21 cellular contexts compared by ENCODE assay signal in the genomic region with DNA sequence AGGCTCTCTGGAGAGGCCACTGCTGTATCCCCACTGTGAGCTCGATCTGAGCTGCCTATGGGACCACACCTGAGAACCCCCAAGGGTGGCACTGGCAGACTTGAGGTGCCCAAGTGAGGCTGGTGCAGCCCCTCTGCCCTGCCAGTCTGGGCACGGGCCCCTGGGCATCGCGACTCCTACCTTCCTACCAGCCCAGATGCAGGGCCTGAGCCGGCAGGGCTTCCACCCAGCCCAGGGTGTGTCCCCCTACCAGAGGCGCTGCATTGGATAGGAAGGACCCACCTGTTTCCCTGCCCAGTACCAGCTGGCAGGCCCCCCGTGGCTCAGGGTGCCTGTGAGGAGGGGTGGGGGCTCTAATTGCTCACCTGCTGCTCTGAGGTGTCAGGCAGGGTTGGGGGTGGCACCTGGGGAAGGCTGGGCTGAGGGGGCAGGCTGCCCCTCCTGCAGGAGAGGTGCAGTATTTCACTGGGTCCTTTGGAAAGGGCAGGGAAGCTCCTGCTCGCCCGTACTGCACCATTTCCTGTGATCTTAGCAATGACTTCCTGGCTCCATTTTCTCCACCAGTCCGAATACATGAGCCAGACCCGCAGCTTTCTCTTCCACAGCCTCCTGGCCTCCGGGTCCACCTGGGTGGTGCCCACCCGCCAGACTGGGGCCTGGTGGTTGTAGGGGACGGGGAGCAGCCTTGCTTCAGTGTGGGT. TPM values are rescaled to one million over a fixed set of nuclear protein-coding genes. Genes with fewer than 3 reads are reported as not detected.
A peak's percentile ranks its signal among the peaks of the same experiment; 100 is the strongest.
DNase-seq lines count a peak whose midpoint lies in the region; ATAC-seq and TF ChIP-seq lines count a peak whose summit lies in the region.
"Had no signal": no experiment of that assay in that cellular context is flagged by ENCODE, and none has a peak within 500 bp of the region (broad histone marks: within the 10 kb centered on the region; RNA-seq: fewer than 3 reads in every experiment).

No MANE protein-coding gene starts in this region.

- intact Hi-C loops in left cardiac atrium (cut with DNase I): no loop called here
- intact Hi-C loops in left ventricle myocardium inferior (cut with micrococcal nuclease): no loop called here
- intact Hi-C loops in transverse colon (cut with DNase I; ENCODE audit: low total_unique reads): no loop called here

- no peaks in the 10 kb centered on the region for H3F3A ChIP-seq in Loucy (ENCODE audit: low read depth)

- peak; percentile 13 for DNase-seq in left cardiac atrium
- DNase-seq in left ventricle myocardium inferior: no peak
- DNase-seq in WERI-Rb-1: peak; percentile 4
- peak; percentile 7 for DNase-seq in transverse colon
- no peak for DNase-seq in ecto neural progenitor cell (ENCODE audit: low spot score)
- no peak for DNase-seq in NCI-H446 (lab: John Stamatoyannopoulos, UW)
- DNase-seq in hippocampal formation (lab: John Stamatoyannopoulos, UW): no peak
- DNase-seq: ACHN; activated CD4-positive, alpha-beta T cell treated with anti-CD3 and anti-CD28 coated beads, Interleukin-2, amount 50 U/mL, for 48 hours; activated naive CD8-positive, alpha-beta T cell treated with anti-CD3 and anti-CD28 coated beads for 36 hours; activated T-cell treated with anti-CD3 and anti-CD28 coated beads, Interleukin-2, amount 50 U/mL, for 4 hours; gastrocnemius medialis; left ventricle myocardium superior; NCI-H1436; stimulated activated CD4-positive, alpha-beta T cell treated with anti-CD3 and anti-CD28 coated beads, Interleukin-4, amount 100 ng/mL, for 4 hours; stimulated activated CD8-positive, alpha-beta memory T cell treated with anti-CD3 and anti-CD28 coated beads, Interleukin-4, amount 100 ng/mL, for 48 hours had no signal

- H3K36me3 ChIP-seq in left ventricle myocardium inferior (no peaks in the 10 kb centered on the region), Loucy (ENCODE audit: insufficient read depth, low read length) (no peaks in the 10 kb centered on the region), WERI-Rb-1 (peaks cover 10% of the 10 kb centered on the region), transverse colon (no peaks in the 10 kb centered on the region)
- H3K36me3 ChIP-seq: gastrocnemius medialis, Peyer's patch had no signal

- TF ChIP-seq POLR2A in transverse colon (IDR thresholded peaks at IDR 0.05): no peak

- no peaks in the 10 kb centered on the region for H3K9me2 ChIP-seq in Loucy (replicated peaks; ENCODE audit: low read depth, low read length)

- H3K27ac ChIP-seq in left ventricle myocardium inferior (replicated peaks): no peak overlapping the region
- no peak overlapping the region for H3K27ac ChIP-seq in WERI-Rb-1
- H3K27ac ChIP-seq in transverse colon: peak overlapping the region in 1 of 4 donors; percentile 3
- H3K27ac ChIP-seq: gastrocnemius medialis had no signal

- H3K4me3 ChIP-seq in left ventricle myocardium inferior: no peak overlapping the region
- H3K4me3 ChIP-seq in Loucy (ENCODE audit: low read length, poor library complexity, severe bottlenecking): no peak overlapping the region
- H3K4me3 ChIP-seq in WERI-Rb-1 (ENCODE audit: low read depth, low read length): no peak overlapping the region
- no peak overlapping the region for H3K4me3 ChIP-seq in transverse colon
- H3K4me3 ChIP-seq: gastrocnemius medialis, K562, Peyer's patch had no signal

- TF ChIP-seq CTCF in left ventricle myocardium inferior (IDR thresholded peaks at IDR 0.05; ENCODE audit: borderline replicate concordance) (no peak), Loucy (conservative IDR thresholded peaks at IDR 0.05; ENCODE audit: low read length) (no peak), WERI-Rb-1 (IDR thresholded peaks at IDR 0.05; ENCODE audit: low read depth, low read length) (no peak), transverse colon (IDR thresholded peaks at IDR 0.05) (no peak)

- TF ChIP-seq EP300 in transverse colon (IDR thresholded peaks at IDR 0.05; ENCODE audit: low read depth): no peak

- in situ Hi-C loops in transverse colon (cut with MboI; ENCODE audit: low pct_ligation_motif_present in 1 of 4, low pct_unique_long_range_greater_than_20kb in 1 of 4, low sequenced_read_pairs in 3 of 4): no loop called here

- H4K20me1 ChIP-seq in Loucy (ENCODE audit: insufficient read depth, low read length, poor library complexity, severe bottlenecking): no peaks in the 10 kb centered on the region

- H3K4me2 ChIP-seq in Loucy (ENCODE audit: low read depth, low read length, poor library complexity, severe bottlenecking): no peak overlapping the region

- H3K79me2 ChIP-seq in Loucy (ENCODE audit: insufficient read depth, low read length): no peaks in the 10 kb centered on the region

- WGBS in transverse colon (ENCODE audit: low coverage in 1 of 2), 2 donors: 70% methylated on average over 11 of the region's 14 CpGs; no CpG with 5 or more reads in 1 of the 2 donors

- no peak overlapping the region for H3K9ac ChIP-seq in Loucy (ENCODE audit: low read depth, low read length, poor library complexity, severe bottlenecking)

- peaks cover 23% of the 10 kb centered on the region for H3K27me3 ChIP-seq in left ventricle myocardium inferior (ENCODE audit: low read depth)
- H3K27me3 ChIP-seq in Loucy (ENCODE audit: insufficient read depth, low read length, poor library complexity, severe bottlenecking): no peaks in the 10 kb centered on the region
- H3K27me3 ChIP-seq in WERI-Rb-1 (ENCODE audit: insufficient read depth, low read depth, severe bottlenecking): no peaks in the 10 kb centered on the region
- H3K27me3 ChIP-seq in transverse colon: peaks cover 47% of the 10 kb centered on the region
- H3K27me3 ChIP-seq: gastrocnemius medialis, Peyer's patch had no signal

- H3K4me1 ChIP-seq in left ventricle myocardium inferior: peaks cover 10% of the 10 kb centered on the region
- H3K4me1 ChIP-seq in Loucy (ENCODE audit: insufficient read depth, low read length, poor library complexity, severe bottlenecking): peaks cover 8% of the 10 kb centered on the region
- peaks cover 0 to 15% (median 6%) of the 10 kb centered on the region in 4 donors for H3K4me1 ChIP-seq in transverse colon

- H3K9me3 ChIP-seq in left ventricle myocardium inferior (replicated peaks): no peaks in the 10 kb centered on the region
- no peaks in the 10 kb centered on the region for H3K9me3 ChIP-seq in Loucy (ENCODE audit: insufficient read depth, low read depth, low read length)
- no peaks in the 10 kb centered on the region for H3K9me3 ChIP-seq in WERI-Rb-1 (ENCODE audit: severe bottlenecking)
- no peaks in the 10 kb centered on the region for H3K9me3 ChIP-seq in transverse colon
- H3K9me3 ChIP-seq: gastrocnemius medialis, Peyer's patch had no signal

- peak overlapping the region; percentile 97 for H2AFZ ChIP-seq in Loucy (ENCODE audit: low read length)

- ATAC-seq in left cardiac atrium: no peak
- ATAC-seq: activated T-cell treated with anti-CD3 and anti-CD28 coated beads, Interleukin-2, amount 50 U/mL, for 4 hours; gastrocnemius medialis; K562; left ventricle myocardium superior had no signal

RNA-seq across cellular contexts. Expression of a gene that starts 11.8 kb away (rescaled TPM):
- total RNA-seq in left cardiac atrium (under 1 TPM in 1 of 2 donors, not detected in 1; 0.06 TPM), left ventricle myocardium inferior (0.05 TPM), transverse colon (under 1 TPM in 2 of 4 donors, not detected in 2; 0.20 to 0.32 TPM)
- total RNA-seq: epithelial cell of proximal tubule, skeletal muscle tissue had no signal

RNA-seq across cellular contexts. Expression of a gene that starts 14.2 kb away (rescaled TPM):
- 10 to 100 TPM; 11.3 to 11.8 TPM for total RNA-seq in left cardiac atrium
- total RNA-seq in left ventricle myocardium inferior: 12.7 TPM
- 10 to 100 TPM; 19.7 to 30.4 (median 25.5) TPM for total RNA-seq in transverse colon

RNA-seq across cellular contexts. Expression of a gene that starts 39.3 kb away (rescaled TPM):
- total RNA-seq in left cardiac atrium (10 to 100 TPM; 41.3 to 42.6 TPM), left ventricle myocardium inferior (54.0 TPM), transverse colon (10 to 100 TPM; 24.5 to 86.8 (median 56.0) TPM)

RNA-seq across cellular contexts. Expression of a gene that starts 52.8 kb away (rescaled TPM):
- total RNA-seq in left cardiac atrium (10 to 100 TPM; 12.4 to 15.8 TPM), left ventricle myocardium inferior (9.5 TPM), transverse colon (10 to 100 TPM in 2 of 4 donors, 1 to 10 TPM in 2; 4.1 to 27.1 (median 11.4) TPM)

Comparison
In these comparisons a context has a peak if more than half of its experiments do, and no peak if none do; other contexts are left out.
1. DNase-seq: peak in left cardiac atrium (single experiment), WERI-Rb-1 (single experiment) and transverse colon (single experiment); none in left ventricle myocardium inferior (single experiment), ecto neural progenitor cell (single experiment), NCI-H446 (0 of 2) and hippocampal formation (0 of 2).